ENCODE assay signal across 11 cellular contexts in the genomic region with DNA sequence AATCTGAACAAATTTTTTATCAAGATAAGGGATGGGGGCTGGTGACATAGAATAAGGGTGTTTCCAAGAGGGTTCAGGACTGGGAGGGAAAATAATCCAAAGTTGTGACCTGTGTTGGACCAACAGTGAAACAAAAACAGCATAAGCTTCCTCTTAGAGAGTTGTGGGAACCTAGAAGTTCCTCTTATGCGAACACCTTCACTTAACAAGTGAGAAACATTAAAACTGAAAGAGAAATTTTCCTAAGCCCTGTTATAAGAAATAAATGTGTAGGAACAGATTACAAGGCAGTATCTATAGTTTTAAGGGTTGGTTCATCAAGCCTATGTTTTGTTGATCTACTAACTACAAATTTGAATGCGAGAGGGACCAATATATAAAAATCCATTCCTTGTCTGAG. TPM values are rescaled to one million over a fixed set of nuclear protein-coding genes. Genes with fewer than 3 reads are reported as not detected.
DNase-seq lines count a peak whose midpoint lies in the region; ATAC-seq, FAIRE-seq and TF ChIP-seq lines count a peak whose summit lies in the region.
"Had no signal": no experiment of that assay in that cellular context is flagged by ENCODE, and none has a peak within 500 bp of the region (broad histone marks: within the 10 kb centered on the region; RNA-seq: fewer than 3 reads in every experiment).

No MANE protein-coding gene starts in this region.

- no peak; the same call in 1 of the 2 replicates for TF ChIP-seq RAD21 in GM12878 (IDR thresholded peaks at IDR 0.05; ENCODE audit: insufficient read depth, low read depth, low read length)

- no peaks in the 10 kb centered on the region for H4K20me1 ChIP-seq in GM12878 (ENCODE audit: control insufficient read depth, insufficient read depth)

- RAD21 ChIA-PET in GM12878 (lab: Charles Lee; ENCODE audit: unreplicated experiment): interaction anchor here (0.7 to 3.2 kb wide), 10 partner anchors 9 to 470 kb away, joined by 3 to 37 read pairs (median 4); no protein-coding TSS in a partner anchor

- WGBS in GM12878 (ENCODE audit: insufficient coverage, insufficient replicate concordance, low lambda C conversion rate, missing lambda C conversion rate): 2% methylated on average over 2 of the region's 2 CpGs

- H3K4me2 ChIP-seq in GM12878 (ENCODE audit: control insufficient read depth, insufficient read depth): peak overlapping the region; percentile 3

- H3K4me1 ChIP-seq in GM12878 (ENCODE audit: control insufficient read depth, insufficient read depth, low read length): peaks cover 24% of the 10 kb centered on the region

- peak overlapping the region; percentile 45 for H3K9ac ChIP-seq in GM12878 (ENCODE audit: control insufficient read depth, insufficient read depth, low read length)

- H2AFZ ChIP-seq in GM12878 (ENCODE audit: control insufficient read depth, low read depth, low read length): peak overlapping the region; percentile 45

- ATAC-seq in GM18867 (IDR thresholded peaks at IDR 0.05; ENCODE audit: unreplicated experiment): peak; percentile 83
- peak; percentile 76 for ATAC-seq in GM21619 (IDR thresholded peaks at IDR 0.05; ENCODE audit: unreplicated experiment)
- ATAC-seq in HG03135 (IDR thresholded peaks at IDR 0.05; ENCODE audit: unreplicated experiment): peak; percentile 57
- ATAC-seq in GM12878: peak; percentile 83
- ATAC-seq: stimulated activated naive CD8-positive, alpha-beta T cell treated with anti-CD3 and anti-CD28 coated beads, Interleukin-15, Interleukin-2, amounts not matched to agents 100 U/mL and 50 U/mL, for 24 hours; WTC11 had no signal

- no peaks in the 10 kb centered on the region; the same call in 2 of the 3 replicates for H3K9me3 ChIP-seq in GM12878 (replicated peaks; ENCODE audit: control insufficient read depth, insufficient read depth, low read length)

- no peaks in the 10 kb centered on the region for H3K79me2 ChIP-seq in GM12878 (ENCODE audit: control insufficient read depth, insufficient read depth, low read length)

- no peaks in the 10 kb centered on the region for H3K27me3 ChIP-seq in GM12878 (replicated peaks in 1 of 2; ENCODE audit: control insufficient read depth in 2 of 2, insufficient read depth in 2 of 2, low read length in 1 of 2)

- intact Hi-C loops in GM12878 (cut with micrococcal nuclease; ENCODE audit: unreplicated experiment): loop anchor here (1.0 kb wide), 2 partner anchors 19 to 25 kb away; no protein-coding TSS in a partner anchor

- no peak for TF ChIP-seq CTCF in GM12878 (IDR thresholded peaks at IDR 0.05 in 2 of 3, conservative IDR thresholded peaks at IDR 0.05 in 1 of 3; ENCODE audit: control insufficient read depth in 2 of 3, extremely low read depth in 1 of 3, insufficient read depth in 1 of 3, low read depth in 3 of 3, low read length in 3 of 3)

- CTCF ChIA-PET in GM12878 (lab: Yijun Ruan, JAX): interaction anchor here (0.7 to 1.4 kb wide), 7 partner anchors 12 to 113 kb away, joined by 3 to 5 read pairs (median 3); no protein-coding TSS in a partner anchor

- TF ChIP-seq POLR2A in GM12878 (IDR thresholded peaks at IDR 0.05; ENCODE audit: low read depth, low read length): no peak

- H3K36me3 ChIP-seq in GM12878 (ENCODE audit: control insufficient read depth in 2 of 2, insufficient read depth in 2 of 2, low read length in 1 of 2): no peaks in the 10 kb centered on the region

- POLR2A ChIA-PET in GM12878 (lab: Charles Lee): interaction anchor here (0.8 to 1.9 kb wide), 8 partner anchors 9 to 153 kb away, joined by 3 to 8 read pairs (median 4); no protein-coding TSS in a partner anchor

- H3K4me3 ChIP-seq in GM12878: no peak overlapping the region

- SMC1A ChIA-PET in GM12878 (lab: Charles Lee; ENCODE audit: uncharacterized antibody, unreplicated experiment): interaction anchor here (0.8 to 5.5 kb wide), 12 partner anchors 9 to 489 kb away, joined by 3 to 61 read pairs (median 5); no protein-coding TSS in a partner anchor

- BruUV-seq in GM12878 (replicated peaks; lab: Mats Ljungman, UMichigan): TSS peak; percentile 73

- in situ Hi-C loops in GM12878 (cut with MboI): loop anchor here (10.0 kb wide), 1 partner anchor 317 kb away; no protein-coding TSS in a partner anchor

- no peak for DNase-seq in GM12878 (ENCODE audit: low read depth, low spot score)
- DNase-seq in activated CD4-positive, CD25-positive, alpha-beta regulatory T cell treated with anti-CD3 and anti-CD28 coated beads, Interleukin-2, amount 50 U/mL, for 72 hours: no peak
- DNase-seq in activated naive CD4-positive, alpha-beta T cell treated with Interleukin-2 at 50 U/mL for 16 hours: no peak
- no peak for DNase-seq in activated CD4-positive, alpha-beta T cell treated with anti-CD3 and anti-CD28 coated beads for 48 hours
- DNase-seq in AG20443 (ENCODE audit: low spot score): no peak
- DNase-seq: NCI-H2081; stimulated activated naive CD8-positive, alpha-beta T cell treated with anti-CD3 and anti-CD28 coated beads, Interleukin-15, Interleukin-2, amounts not matched to agents 100 U/mL and 50 U/mL, for 24 hours had no signal

- TF ChIP-seq EP300 in GM12878 (IDR thresholded peaks at IDR 0.05; ENCODE audit: borderline replicate concordance in 1 of 2, control insufficient read depth in 1 of 2, low read depth in 2 of 2, low read length in 2 of 2): 0 out of 4 replicates have a peak, but pooled peaks have one; percentile 32 to 37

- peak overlapping the region; percentile 93 for H3K27ac ChIP-seq in GM12878 (ENCODE audit: control insufficient read depth, insufficient read depth)

- no peak for FAIRE-seq in GM12878 (lab: Jason Lieb, UNC)

TF ChIP-seq in GM12878, 131 proteins besides CTCF, POLR2A, EP300 and RAD21 (continues in another document):
- TF ChIP-seq BCL11A (IDR thresholded peaks at IDR 0.05; ENCODE audit: low read depth, low read length) (no peak), JUNB (IDR thresholded peaks at IDR 0.05) (peak; percentile 4; the same call in 1 of the 2 replicates), MTA2 (IDR thresholded peaks at IDR 0.05; ENCODE audit: low read depth) (0 out of 2 replicates have a peak, but pooled peaks have one; percentile 48), STAT3 (IDR thresholded peaks at IDR 0.05; ENCODE audit: low read depth, low read length) (peak; percentile 47; the same call in 1 of the 2 replicates), ETV6 (conservative IDR thresholded peaks at IDR 0.05 in 1 of 2, IDR thresholded peaks at IDR 0.05 in 1 of 2; ENCODE audit: borderline replicate concordance in 1 of 2, low read depth in 1 of 2) (no peak), IKZF2 (IDR thresholded peaks at IDR 0.05) (peak; percentile 26 to 56; a peak in 1 of 4 replicates), SMARCA5 (IDR thresholded peaks at IDR 0.05) (peak; percentile 66), CREB1 (IDR thresholded peaks at IDR 0.05; ENCODE audit: low read depth) (no peak), MYC (IDR thresholded peaks at IDR 0.05; ENCODE audit: insufficient read depth, insufficient read length, insufficient replicate concordance, low read length, severe bottlenecking) (no peak), TBL1XR1 (IDR thresholded peaks at IDR 0.05; ENCODE audit: low read depth, low read length) (no peak)
- TF ChIP-seq, protein P1, sequence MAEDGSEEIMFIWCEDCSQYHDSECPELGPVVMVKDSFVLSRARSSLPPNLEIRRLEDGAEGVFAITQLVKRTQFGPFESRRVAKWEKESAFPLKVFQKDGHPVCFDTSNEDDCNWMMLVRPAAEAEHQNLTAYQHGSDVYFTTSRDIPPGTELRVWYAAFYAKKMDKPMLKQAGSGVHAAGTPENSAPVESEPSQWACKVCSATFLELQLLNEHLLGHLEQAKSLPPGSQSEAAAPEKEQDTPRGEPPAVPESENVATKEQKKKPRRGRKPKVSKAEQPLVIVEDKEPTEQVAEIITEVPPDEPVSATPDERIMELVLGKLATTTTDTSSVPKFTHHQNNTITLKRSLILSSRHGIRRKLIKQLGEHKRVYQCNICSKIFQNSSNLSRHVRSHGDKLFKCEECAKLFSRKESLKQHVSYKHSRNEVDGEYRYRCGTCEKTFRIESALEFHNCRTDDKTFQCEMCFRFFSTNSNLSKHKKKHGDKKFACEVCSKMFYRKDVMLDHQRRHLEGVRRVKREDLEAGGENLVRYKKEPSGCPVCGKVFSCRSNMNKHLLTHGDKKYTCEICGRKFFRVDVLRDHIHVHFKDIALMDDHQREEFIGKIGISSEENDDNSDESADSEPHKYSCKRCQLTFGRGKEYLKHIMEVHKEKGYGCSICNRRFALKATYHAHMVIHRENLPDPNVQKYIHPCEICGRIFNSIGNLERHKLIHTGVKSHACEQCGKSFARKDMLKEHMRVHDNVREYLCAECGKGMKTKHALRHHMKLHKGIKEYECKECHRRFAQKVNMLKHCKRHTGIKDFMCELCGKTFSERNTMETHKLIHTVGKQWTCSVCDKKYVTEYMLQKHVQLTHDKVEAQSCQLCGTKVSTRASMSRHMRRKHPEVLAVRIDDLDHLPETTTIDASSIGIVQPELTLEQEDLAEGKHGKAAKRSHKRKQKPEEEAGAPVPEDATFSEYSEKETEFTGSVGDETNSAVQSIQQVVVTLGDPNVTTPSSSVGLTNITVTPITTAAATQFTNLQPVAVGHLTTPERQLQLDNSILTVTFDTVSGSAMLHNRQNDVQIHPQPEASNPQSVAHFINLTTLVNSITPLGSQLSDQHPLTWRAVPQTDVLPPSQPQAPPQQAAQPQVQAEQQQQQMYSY (CRISPR knock-in tag; IDR thresholded peaks at IDR 0.05): no peak

RNA-seq across cellular contexts. Expression of a gene that starts 58.4 kb away (rescaled TPM):
- total RNA-seq in GM12878 (2013; cell fraction: nucleolus; rRNA removed): 7.6 and 8.9 TPM in 2 replicates
- total RNA-seq in GM12878 (2014; rRNA removed) (15.2 and 18.1 TPM in 2 replicates), GM12878 (2014; rRNA removed; fragmentation: Illumina TruSeq; extraction: Trizol) (55.7 and 60.6 TPM in 2 replicates), GM12878 (2021) (26.5 and 29.3 TPM in 2 replicates)
- polyA plus RNA-seq in GM12878 (2011; ENCODE audit: low read depth): 24.3 TPM
- polyA plus RNA-seq in GM12878 (2011; rRNA removed) (24.7 and 47.0 TPM in 2 replicates), GM12878 (2014; fragmentation: Illumina TruSeq; extraction: Trizol) (80.2 and 102 TPM in 2 replicates), GM12878 (2014; fragmentation: Nextera tagmentation; extraction: Ambion mirVana) (100 to 1,000 TPM in 1 of 2 experiments, 10 to 100 TPM in 1; 96.1 to 107 TPM), GM12878 (2014; rRNA removed) (27.6 and 31.1 TPM in 2 replicates), GM12878 (2016; fragmentation: Nextera tagmentation; extraction: Ambion mirVana) (10 to 100 TPM; 82.5 to 83.4 TPM)
- polyA plus RNA-seq in GM12878 (2011; cell fraction: cytosol; rRNA removed): 4.5 and 4.6 TPM in 2 replicates
- 2.8 and 5.9 TPM in 2 replicates for polyA plus RNA-seq in GM12878 (2011; cell fraction: nucleus; rRNA removed)
- polyA plus RNA-seq in GM12878 (2012): 31.6 and 47.3 TPM in 2 replicates
- polyA minus RNA-seq in GM12878 (2011; rRNA and poly(A)+ RNA removed): 1.8 and 2.4 TPM in 2 replicates
- polyA minus RNA-seq in GM12878 (2011; cell fraction: cytosol; rRNA and poly(A)+ RNA removed): 1.4 and 1.9 TPM in 2 replicates
- polyA minus RNA-seq in GM12878 (2011; cell fraction: nucleus; rRNA and poly(A)+ RNA removed): 2.9 and 4.2 TPM in 2 replicates
